ENCODE assay signal across 21 cellular contexts in genomic region chr18:25169701-25170100, GRCh38.
A peak's percentile ranks its signal among the peaks of the same experiment; 100 is the strongest.
DNase-seq lines count a peak whose midpoint lies in the region; ATAC-seq and TF ChIP-seq lines count a peak whose summit lies in the region.
"Had no signal": no experiment of that assay in that cellular context is flagged by ENCODE, and none has a peak within 500 bp of the region (broad histone marks: within the 10 kb centered on the region; RNA-seq: fewer than 3 reads in every experiment).

No MANE protein-coding gene starts in this region.

- H3K27me3 ChIP-seq in GM23248 (replicated peaks; ENCODE audit: insufficient read depth) (no peaks in the 10 kb centered on the region), adipocyte (replicated peaks; ENCODE audit: control insufficient read depth, insufficient read depth, low read length) (no peaks in the 10 kb centered on the region)

- no peaks in the 10 kb centered on the region for H3F3A ChIP-seq in GM23248 (ENCODE audit: insufficient read depth)

- H3K27me3 Mint-ChIP-seq in mesothelial cell of epicardium (ENCODE audit: low read depth): no peaks in the 10 kb centered on the region

- no peaks in the 10 kb centered on the region for H3K36me3 Mint-ChIP-seq in mesothelial cell of epicardium
- H3K36me3 Mint-ChIP-seq: CD14-positive monocyte had no signal

- in situ Hi-C loops in GM23248 (cut with MboI): no loop called here

- ATAC-seq in GM21576 (IDR thresholded peaks at IDR 0.05; ENCODE audit: unreplicated experiment): no peak
- ATAC-seq: GM12878, PC-3 had no signal

- 0 to 6% methylated on average over 1 of the region's 1 CpG for whole genome bisulfite sequencing in GM23248 (ENCODE audit: low coverage in 1 of 2, low lambda C conversion rate in 2 of 2, missing lambda C conversion rate in 2 of 2), 2 experiments

- H3K9me2 ChIP-seq in GM23248 (ENCODE audit: insufficient read depth): no peaks in the 10 kb centered on the region
- H3K9me2 ChIP-seq: SK-N-SH had no signal

- no peak overlapping the region for H3K4me3 ChIP-seq in GM23248
- H3K4me3 ChIP-seq in adipocyte (ENCODE audit: low read length): no peak overlapping the region
- H3K4me3 ChIP-seq: GM12878 had no signal

- no peaks in the 10 kb centered on the region for H3K9me3 Mint-ChIP-seq in mesothelial cell of epicardium
- H3K9me3 Mint-ChIP-seq: CD14-positive monocyte had no signal

- TF ChIP-seq CTCF in mesothelial cell of epicardium (IDR thresholded peaks at IDR 0.05; ENCODE audit: unreplicated experiment): no peak

- H3K4me1 Mint-ChIP-seq in mesothelial cell of epicardium: peaks cover 39% of the 10 kb centered on the region

- no peaks in the 10 kb centered on the region for H3K36me3 ChIP-seq in GM23248 (ENCODE audit: low read depth)
- no peaks in the 10 kb centered on the region for H3K36me3 ChIP-seq in adipocyte (ENCODE audit: control insufficient read depth, insufficient read depth, low read length, severe bottlenecking)

- peak; percentile 52 for DNase-seq in GM23248
- DNase-seq in adipocyte (ENCODE audit: low read depth): peak; percentile 27
- peak; percentile 10 for DNase-seq in fibroblast of peridontal ligament (ENCODE audit: extremely low read depth)
- no peak for DNase-seq in CD1c-positive myeloid dendritic cell (ENCODE audit: extremely low spot score)
- DNase-seq in NCI-H128 (lab: John Stamatoyannopoulos, UW; ENCODE audit: unreplicated experiment): no peak
- DNase-seq in mesothelial cell of epicardium (ENCODE audit: low spot score in 2 of 2, unreplicated experiment in 2 of 2): no peak
- DNase-seq: ACHN, DMS79 treated with DMSO at 0.1 percent for 48 hours, GDM1, GOT3, NCI-H1436, NCI-H1930, NCI-H226, PC-3, RPMI8226, SHP77 treated with DMSO at 0.1 percent for 48 hours, SK-N-SH had no signal

- no peak overlapping the region for H3K27ac ChIP-seq in GM23248
- H3K27ac ChIP-seq: KMS-11 had no signal

- H3K4me3 Mint-ChIP-seq in mesothelial cell of epicardium: no peak overlapping the region
- H3K4me3 Mint-ChIP-seq: CD14-positive monocyte had no signal

- no peaks in the 10 kb centered on the region for H4K20me1 ChIP-seq in GM23248 (ENCODE audit: insufficient read depth)

- no peaks in the 10 kb centered on the region for H3K79me2 ChIP-seq in GM23248 (ENCODE audit: insufficient read depth)

- H3K4me2 ChIP-seq in GM23248 (ENCODE audit: unreplicated experiment): peak overlapping the region; percentile 6
- H3K4me2 ChIP-seq: KMS-11, SK-N-SH had no signal

- H2AFZ ChIP-seq in GM23248: no peak overlapping the region

- peaks cover 24% of the 10 kb centered on the region for H3K4me1 ChIP-seq in GM23248 (ENCODE audit: insufficient read depth)
- H3K4me1 ChIP-seq in adipocyte (ENCODE audit: control insufficient read depth, insufficient read depth, low read length): peaks cover 22% of the 10 kb centered on the region

- H3K9ac ChIP-seq in GM23248 (no peak overlapping the region), adipocyte (ENCODE audit: low read length) (no peak overlapping the region)
- H3K9ac ChIP-seq: KMS-11, SK-N-SH had no signal

- H3K9me3 ChIP-seq in GM23248 (ENCODE audit: low read depth) (no peaks in the 10 kb centered on the region), adipocyte (ENCODE audit: control insufficient read depth, low read length) (no peaks in the 10 kb centered on the region)
- H3K9me3 ChIP-seq: SK-N-SH had no signal

- no peak overlapping the region for H3K27ac Mint-ChIP-seq in mesothelial cell of epicardium
- H3K27ac Mint-ChIP-seq: CD14-positive monocyte had no signal

Comparison
In these comparisons a context has a peak if more than half of its experiments do, and no peak if none do; other contexts are left out.
1. DNase-seq: peak in GM23248 (single experiment), adipocyte (single experiment) and fibroblast of peridontal ligament (single experiment); none in CD1c-positive myeloid dendritic cell (single experiment), NCI-H128 (single experiment) and mesothelial cell of epicardium (0 of 2).